ENCODE assay signal across 21 cellular contexts in the genomic region with DNA sequence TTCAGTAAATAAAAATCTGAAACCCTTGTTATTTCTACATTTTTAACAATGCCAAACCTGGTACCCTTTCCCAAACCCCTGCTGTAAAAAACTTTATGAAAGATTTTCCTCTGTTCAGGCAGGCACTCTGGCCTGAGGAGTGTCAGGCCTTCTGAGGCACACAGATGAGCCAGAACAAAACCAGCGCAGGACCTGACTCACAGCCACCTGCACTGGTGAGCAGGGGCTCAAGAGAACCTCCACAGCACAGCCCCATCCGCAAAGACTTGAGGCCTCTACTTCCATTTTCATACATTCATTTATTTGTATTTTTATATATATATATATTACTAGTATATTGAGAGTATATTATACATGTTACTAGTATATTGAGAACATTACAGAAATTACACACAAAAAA. TPM values are rescaled to one million over a fixed set of nuclear protein-coding genes. Genes with fewer than 3 reads are reported as not detected.
"Had no signal": no experiment of that assay in that cellular context is flagged by ENCODE, and none has a peak within 500 bp of the region (broad histone marks: within the 10 kb centered on the region; RNA-seq: fewer than 3 reads in every experiment).

No MANE protein-coding gene starts in this region.

- H3K36me3 Mint-ChIP-seq: IgD-negative memory B cell had no signal

- H3K9me3 ChIP-seq: SJCRH30 had no signal

- H3K4me3 ChIP-seq: K562, SJCRH30 had no signal

- H3K4me3 Mint-ChIP-seq: IgD-negative memory B cell had no signal

- H3K27me3 ChIP-seq: SJCRH30 had no signal

- H3K4me1 ChIP-seq: SJCRH30 had no signal

- H3K27me3 Mint-ChIP-seq: IgD-negative memory B cell had no signal

- DNase-seq: Kasumi-1; MM.1S; NCI-H1092 treated with DMSO at 0.1 percent for 48 hours; NCI-H1436; NCI-H187; NCI-H2029; NCI-H2227 treated with DMSO at 0.1 percent for 48 hours; NCI-H524; NCI-H69; NCI-H774; NK-92 treated with Interleukin-12 subunit alpha and Interleukin-12 subunit beta, amount 100 ng/mL, for 24 hours; PC-3; SHP77 treated with DMSO at 0.1 percent for 48 hours; SJCRH30 had no signal

- H3K36me3 ChIP-seq: SJCRH30 had no signal

- H3K9ac ChIP-seq: KMS-11 had no signal

- ATAC-seq: K562, Panc1, PC-3, Right ventricle myocardium inferior, SK-N-SH treated with all-trans-retinoic acid at 6 μM for 48 hours had no signal

- H3K27ac Mint-ChIP-seq: IgD-negative memory B cell had no signal

- H3K27ac ChIP-seq: KMS-11, SJCRH30 had no signal

RNA-seq across cellular contexts. Expression of gene COBL, which starts 49.4 kb away (rescaled TPM):
- total RNA-seq: OCI-LY7 had no signal
- polyA plus RNA-seq: IgD-negative memory B cell had no signal
